Comparison of ENCODE assay signal across 8 cellular contexts in the genomic region with DNA sequence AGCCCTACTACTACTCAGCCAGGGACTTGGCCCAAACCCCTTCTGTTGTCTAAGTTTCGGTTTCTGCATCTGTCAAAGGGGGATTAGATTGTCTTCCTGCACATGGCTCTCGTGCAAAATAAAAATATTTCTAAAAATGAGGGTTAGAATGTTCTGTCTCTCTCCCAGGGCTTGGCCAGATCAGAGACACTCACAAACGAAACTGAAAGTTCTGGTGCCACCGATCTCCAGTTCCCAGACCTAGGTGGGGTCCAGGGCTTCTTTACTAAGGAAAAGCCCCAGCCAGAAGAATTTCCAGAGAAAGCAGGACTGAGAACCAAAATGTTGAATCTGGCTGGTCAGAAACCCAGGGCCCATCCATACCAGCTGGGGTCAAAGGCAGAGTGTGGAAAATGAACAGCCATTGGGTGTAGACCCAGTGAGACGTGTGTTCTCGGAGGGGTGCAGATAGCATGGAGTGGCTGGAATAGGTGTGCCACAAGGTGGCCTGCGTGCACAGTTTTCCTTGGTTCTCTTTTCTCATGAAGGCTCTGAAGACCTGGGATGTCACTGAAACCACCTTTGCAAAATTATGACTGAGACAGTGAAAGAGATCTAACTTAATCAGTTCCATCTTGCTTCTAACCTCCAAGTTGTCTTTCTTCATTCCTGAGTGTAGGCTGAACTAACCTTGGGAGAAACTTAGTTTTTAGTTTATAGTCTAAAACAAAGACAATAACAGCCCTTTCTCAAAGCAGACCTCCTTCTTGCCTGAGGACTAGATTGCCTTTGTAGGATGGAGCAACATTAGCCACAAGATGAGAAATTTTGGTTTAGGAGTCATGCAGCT. TPM values are rescaled to one million over a fixed set of nuclear protein-coding genes. Genes with fewer than 3 reads are reported as not detected.
DNase-seq lines count a peak whose midpoint lies in the region; ATAC-seq and TF ChIP-seq lines count a peak whose summit lies in the region.

No MANE protein-coding gene starts in this region.

- no peaks in the 10 kb centered on the region for H3K36me3 ChIP-seq in tibial nerve

- peak overlapping the region in 3 of 4 donors; percentile 42 to 62 (median 43) for H3K27ac ChIP-seq in tibial nerve
- no peak overlapping the region for H3K27ac ChIP-seq in caudate nucleus (ENCODE audit: low read depth, low read length)

- 53 to 56% methylated on average over 7 of the region's 7 CpGs for WGBS in tibial nerve, 2 donors

- peaks cover 0 to 22% (median 9%) of the 10 kb centered on the region in 4 donors for H3K4me1 ChIP-seq in tibial nerve

- ATAC-seq in HG03354 (IDR thresholded peaks at IDR 0.05; ENCODE audit: poor library complexity, severe bottlenecking, unreplicated experiment): no peak

- no peaks in the 10 kb centered on the region for H3K9me3 ChIP-seq in tibial nerve

- no peak for TF ChIP-seq EP300 in tibial nerve (IDR thresholded peaks at IDR 0.05)

- peak; percentile 63 for DNase-seq in activated effector memory CD4-positive, alpha-beta T cell treated with anti-CD3 and anti-CD28 coated beads, Interleukin-2, amount 50 U/mL, for 16 hours
- no peak for DNase-seq in activated effector memory CD4-positive, alpha-beta T cell treated with Interleukin-2 at 50 U/mL for 16 hours
- DNase-seq in SIG-M5 (lab: John Stamatoyannopoulos, UW): peak; percentile 11
- peak; percentile 54 for DNase-seq in fibroblast of the aortic adventitia (ENCODE audit: low read depth)
- no peak for DNase-seq in tibial nerve (ENCODE audit: low spot score in 2 of 2)
- DNase-seq in caudate nucleus (lab: John Stamatoyannopoulos, UW): no peak
- no peak for DNase-seq in DMS79 treated with DMSO at 0.1 percent for 48 hours (lab: John Stamatoyannopoulos, UW)

- peak; percentile 7 for TF ChIP-seq CTCF in fibroblast of the aortic adventitia (IDR thresholded peaks at IDR 0.05; ENCODE audit: insufficient read depth, low read length)
- TF ChIP-seq CTCF in tibial nerve (IDR thresholded peaks at IDR 0.05): no peak

- H3K27me3 ChIP-seq in tibial nerve: no peaks in the 10 kb centered on the region

- TF ChIP-seq POLR2A in tibial nerve (IDR thresholded peaks at IDR 0.05): no peak

- H3K4me3 ChIP-seq in fibroblast of the aortic adventitia (ENCODE audit: low read depth, low read length): peak overlapping the region; percentile 47
- peak overlapping the region in 2 of 4 donors; percentile 28 to 29 for H3K4me3 ChIP-seq in tibial nerve

RNA-seq across cellular contexts. Expression of a gene that starts 2.2 kb away (rescaled TPM):
- total RNA-seq in fibroblast of the aortic adventitia (ENCODE audit: low replicate concordance): not detected in 2 replicates
- total RNA-seq in tibial nerve: not detected

RNA-seq across cellular contexts. Expression of a gene that starts 4.4 kb away (rescaled TPM):
- total RNA-seq in fibroblast of the aortic adventitia (ENCODE audit: low replicate concordance): 0.18 TPM in 1 of 2 replicates, not detected in the other
- total RNA-seq in tibial nerve: 1 to 10 TPM in 2 of 4 donors, not detected in 2; 2.1 to 2.4 TPM

RNA-seq across cellular contexts. Expression of a gene that starts 9.6 kb away (rescaled TPM):
- total RNA-seq in fibroblast of the aortic adventitia (ENCODE audit: low replicate concordance): 0.99 and 1.8 TPM in 2 replicates
- total RNA-seq in tibial nerve: 1 to 10 TPM in 3 of 4 donors, under 1 TPM in 1; 0.63 to 3.6 (median 1.3) TPM

RNA-seq across cellular contexts. Expression of a gene that starts 18.6 kb away (rescaled TPM):
- 1.8 and 2.0 TPM in 2 replicates for total RNA-seq in fibroblast of the aortic adventitia (ENCODE audit: low replicate concordance)
- total RNA-seq in tibial nerve: 1 to 10 TPM in 2 of 4 donors, not detected in 2; 1.9 to 7.2 TPM

RNA-seq across cellular contexts. Expression of a gene that starts 43.6 kb away (rescaled TPM):
- 70.9 and 77.3 TPM in 2 replicates for total RNA-seq in fibroblast of the aortic adventitia (ENCODE audit: low replicate concordance)
- total RNA-seq in tibial nerve: 10 to 100 TPM; 70.6 to 99.2 (median 87.3) TPM

Comparison
In these comparisons a context has a peak if more than half of its experiments do, and no peak if none do; other contexts are left out.
1. DNase-seq: peak in activated effector memory CD4-positive, alpha-beta T cell treated with anti-CD3 and anti-CD28 coated beads, Interleukin-2, amount 50 U/mL, for 16 hours (single experiment), SIG-M5 (single experiment) and fibroblast of the aortic adventitia (single experiment); none in activated effector memory CD4-positive, alpha-beta T cell treated with Interleukin-2 at 50 U/mL for 16 hours (single experiment), tibial nerve (0 of 2), caudate nucleus (0 of 61) and DMS79 treated with DMSO at 0.1 percent for 48 hours (single experiment).